Comparison of ENCODE assay signal across 2 cellular contexts in the genomic region with DNA sequence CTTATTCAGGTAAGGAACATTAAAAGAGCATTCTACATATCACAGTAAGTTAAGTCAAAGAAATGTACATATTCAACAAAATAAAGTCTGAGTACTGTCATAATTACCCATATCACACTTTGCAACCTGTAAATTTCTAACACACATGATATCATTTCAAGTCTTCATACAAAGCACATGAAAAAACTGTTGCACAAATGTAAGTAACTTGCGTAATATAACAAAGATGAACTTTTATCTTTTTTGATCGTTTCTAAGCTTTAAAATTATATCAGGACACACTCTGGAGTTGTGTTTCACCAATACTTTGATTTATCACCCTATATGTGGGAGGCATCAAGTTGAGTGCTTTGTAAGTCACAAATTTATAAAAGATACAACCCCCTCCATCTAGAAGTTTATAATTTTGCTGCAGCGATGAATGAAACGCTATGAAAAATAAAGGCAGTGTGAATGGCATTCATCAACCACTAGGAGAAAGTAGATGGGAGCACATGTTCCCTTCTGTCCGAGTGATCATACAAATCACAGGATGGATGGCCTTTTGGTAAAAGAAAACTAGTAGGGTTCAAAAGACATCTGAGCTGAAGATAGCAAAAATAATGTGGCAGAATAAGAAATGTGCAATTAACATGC.
TF ChIP-seq lines count a peak whose summit lies in the region.

No MANE protein-coding gene starts in this region.

TF ChIP-seq in IMR-90, 13 proteins besides CTCF, POLR2A, EP300 and RAD21:
- TF ChIP-seq SMC3 (IDR thresholded peaks at IDR 0.05; ENCODE audit: low read depth, low read length) (no peak), CEBPB (IDR thresholded peaks at IDR 0.05; ENCODE audit: low read depth, low read length) (peak; percentile 60)

TF ChIP-seq in K562, 482 proteins besides CTCF, POLR2A, EP300 and RAD21:
- no peak for TF ChIP-seq ESRRA (IDR thresholded peaks at IDR 0.05; ENCODE audit: borderline replicate concordance, low read depth)
- TF ChIP-seq, protein P1, sequence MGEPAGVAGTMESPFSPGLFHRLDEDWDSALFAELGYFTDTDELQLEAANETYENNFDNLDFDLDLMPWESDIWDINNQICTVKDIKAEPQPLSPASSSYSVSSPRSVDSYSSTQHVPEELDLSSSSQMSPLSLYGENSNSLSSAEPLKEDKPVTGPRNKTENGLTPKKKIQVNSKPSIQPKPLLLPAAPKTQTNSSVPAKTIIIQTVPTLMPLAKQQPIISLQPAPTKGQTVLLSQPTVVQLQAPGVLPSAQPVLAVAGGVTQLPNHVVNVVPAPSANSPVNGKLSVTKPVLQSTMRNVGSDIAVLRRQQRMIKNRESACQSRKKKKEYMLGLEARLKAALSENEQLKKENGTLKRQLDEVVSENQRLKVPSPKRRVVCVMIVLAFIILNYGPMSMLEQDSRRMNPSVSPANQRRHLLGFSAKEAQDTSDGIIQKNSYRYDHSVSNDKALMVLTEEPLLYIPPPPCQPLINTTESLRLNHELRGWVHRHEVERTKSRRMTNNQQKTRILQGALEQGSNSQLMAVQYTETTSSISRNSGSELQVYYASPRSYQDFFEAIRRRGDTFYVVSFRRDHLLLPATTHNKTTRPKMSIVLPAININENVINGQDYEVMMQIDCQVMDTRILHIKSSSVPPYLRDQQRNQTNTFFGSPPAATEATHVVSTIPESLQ (CRISPR knock-in tag; IDR thresholded peaks at IDR 0.05) = no peak
- no peak for TF ChIP-seq BCOR (IDR thresholded peaks at IDR 0.05)
- no peak for TF ChIP-seq CEBPG (CRISPR knock-in tag; IDR thresholded peaks at IDR 0.05)
- 0 out of 4 replicates have a peak, but pooled peaks of 1 of the 2 experiments have one; percentile 30 for TF ChIP-seq CEBPG (tag; conservative IDR thresholded peaks at IDR 0.05 in 1 of 2, IDR thresholded peaks at IDR 0.05 in 1 of 2)
- TF ChIP-seq CEBPB (tag; IDR thresholded peaks at IDR 0.05) = peak; percentile 51
- TF ChIP-seq U2AF1 (optimal IDR thresholded peaks at IDR 0.05; ENCODE audit: low read depth, low read length) = no peak
TF ChIP-seq in K562: peak in this region for 2.
